ENCODE assay signal across 14 cellular contexts in the genomic region with DNA sequence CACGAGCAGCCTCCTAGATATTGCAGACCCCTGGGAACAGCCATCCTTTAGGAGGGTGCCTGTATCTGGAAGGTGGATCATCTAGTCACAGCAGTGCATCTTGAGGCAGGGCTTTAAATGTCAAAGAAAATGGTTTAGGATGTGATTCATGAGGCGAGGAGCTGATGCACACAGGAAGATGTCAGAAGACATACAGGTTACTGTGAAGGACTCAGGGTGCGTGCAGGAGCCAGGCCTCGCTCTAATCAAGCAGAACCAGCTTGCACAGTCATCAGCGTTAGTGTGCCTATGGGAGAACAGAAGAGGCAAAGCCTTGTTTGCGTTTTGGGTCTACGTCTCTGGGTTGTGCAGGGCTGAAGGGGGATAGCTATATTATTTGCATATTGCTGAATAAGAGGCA.
DNase-seq lines count a peak whose midpoint lies in the region.
"Had no signal": no experiment of that assay in that cellular context is flagged by ENCODE, and none has a peak within 500 bp of the region (broad histone marks: within the 10 kb centered on the region; RNA-seq: fewer than 3 reads in every experiment).

No MANE protein-coding gene starts in this region.

- peak; percentile 42 for DNase-seq in COLO829 (ENCODE audit: low spot score)
- DNase-seq in HK-2 (ENCODE audit: unreplicated experiment), result peak; percentile 33
- peak; percentile 40 for DNase-seq in amniotic stem cell (lab: John Stamatoyannopoulos, UW)
- DNase-seq in kidney glomerular epithelial cell (lab: John Stamatoyannopoulos, UW), result peak; percentile 29
- no peak for DNase-seq in NCI-H128 (lab: John Stamatoyannopoulos, UW; ENCODE audit: unreplicated experiment)
- DNase-seq in activated T-cell treated with anti-CD3 and anti-CD28 coated beads for 4 hours, result no peak
- DNase-seq in NCI-H2171 treated with DMSO at 0.1 percent for 48 hours (lab: John Stamatoyannopoulos, UW), result no peak
- no peak for DNase-seq in NCI-H82 (lab: John Stamatoyannopoulos, UW)
- DNase-seq: CD4-positive, CD25-positive, alpha-beta regulatory T cell; H9; NCI-H1436 treated with DMSO at 0.1 percent for 48 hours; NCI-H2081; PC-9; Right ventricle myocardium superior had no signal

Comparison
In these comparisons a context has a peak if more than half of its experiments do, and no peak if none do; other contexts are left out.
1. DNase-seq: peak in COLO829 (single experiment), HK-2 (single experiment), amniotic stem cell (single experiment) and kidney glomerular epithelial cell (single experiment); none in NCI-H128 (single experiment), activated T-cell treated with anti-CD3 and anti-CD28 coated beads for 4 hours (single experiment), NCI-H2171 treated with DMSO at 0.1 percent for 48 hours (single experiment) and NCI-H82 (single experiment).